Comparison of ENCODE assay signal across 8 cellular contexts in genomic region chr1:174799136-174799479, GRCh38.
DNase-seq lines count a peak whose midpoint lies in the region; ATAC-seq and TF ChIP-seq lines count a peak whose summit lies in the region.

No MANE protein-coding gene starts in this region.

- peak; percentile 19 for ATAC-seq in HG03521 (IDR thresholded peaks at IDR 0.05; ENCODE audit: unreplicated experiment)

- peaks cover 3% of the 10 kb centered on the region; the same call in 1 of the 2 replicates for H3F3A ChIP-seq in DOHH2 (ENCODE audit: control insufficient read depth, insufficient read depth)

- TF ChIP-seq CTCF in DOHH2 (IDR thresholded peaks at IDR 0.05; ENCODE audit: low read depth, low read length, poor library complexity, severe bottlenecking) (no peak), epithelial cell of esophagus (IDR thresholded peaks at IDR 0.05; ENCODE audit: insufficient read depth, low read depth, low read length, missing control alignments) (no peak), retinal pigment epithelial cell (conservative IDR thresholded peaks at IDR 0.05; ENCODE audit: low read depth, low read length) (no peak)

- H3K4me3 ChIP-seq in DOHH2 (ENCODE audit: low read length) (peak overlapping the region; percentile 68), epithelial cell of esophagus (ENCODE audit: low read length) (peak overlapping the region; percentile 49), retinal pigment epithelial cell (ENCODE audit: low read length) (peak overlapping the region; percentile 68)

- H3K4me1 ChIP-seq in DOHH2 (ENCODE audit: control insufficient read depth, low read length): peaks cover 40% of the 10 kb centered on the region

- H3K9me2 ChIP-seq in DOHH2 (replicated peaks; ENCODE audit: control insufficient read depth, low read length): no peaks in the 10 kb centered on the region

- H4K20me1 ChIP-seq in DOHH2 (ENCODE audit: control insufficient read depth, insufficient read depth, low read depth, low read length): no peaks in the 10 kb centered on the region

- H3K27me3 ChIP-seq in DOHH2 (ENCODE audit: control insufficient read depth, low read length): no peaks in the 10 kb centered on the region

- peaks cover 11% of the 10 kb centered on the region for H3K79me2 ChIP-seq in DOHH2 (ENCODE audit: control insufficient read depth, low read length)

- H3K36me3 ChIP-seq in DOHH2 (ENCODE audit: control insufficient read depth, low read length): peaks cover 7% of the 10 kb centered on the region; the same call in 1 of the 2 replicates

- H3K27ac ChIP-seq in DOHH2 (ENCODE audit: low read depth, low read length): peak overlapping the region; percentile 15; the same call in 1 of the 2 replicates

- H3K4me2 ChIP-seq in DOHH2 (ENCODE audit: low read length): peak overlapping the region; percentile 77

- peak; percentile 61 for DNase-seq in epithelial cell of esophagus (ENCODE audit: low read depth)
- DNase-seq in retinal pigment epithelial cell (ENCODE audit: low read depth): no peak
- DNase-seq in NCI-H1092 treated with DMSO at 0.1 percent for 48 hours (lab: John Stamatoyannopoulos, UW): no peak
- no peak for DNase-seq in hippocampal formation (lab: John Stamatoyannopoulos, UW)
- no peak for DNase-seq in NCI-H1694 (lab: John Stamatoyannopoulos, UW)
- no peak for DNase-seq in mucosa of gallbladder (ENCODE audit: low spot score)

- no peaks in the 10 kb centered on the region for H3K9me3 ChIP-seq in DOHH2 (ENCODE audit: control insufficient read depth, insufficient read depth, low read length)
